In genomic region chr7:100016209-100016901, GRCh38 we compare ENCODE assay signal across 8 cellular contexts. TPM values are rescaled to one million over a fixed set of nuclear protein-coding genes. Genes with fewer than 3 reads are reported as not detected.
A peak's percentile ranks its signal among the peaks of the same experiment; 100 is the strongest.
DNase-seq lines count a peak whose midpoint lies in the region; ATAC-seq, FAIRE-seq and TF ChIP-seq lines count a peak whose summit lies in the region.

No MANE protein-coding gene starts in this region.

- H3K18ac ChIP-seq in IMR-90 (ENCODE audit: low read depth, low read length), result peak overlapping the region; percentile 27; the same call in 1 of the 2 replicates

- peak overlapping the region; percentile 79 for H2AFZ ChIP-seq in IMR-90 (replicated peaks; ENCODE audit: low read length, poor library complexity)
- H2AFZ ChIP-seq in HepG2 (ENCODE audit: low read length), result no peak overlapping the region

- CTCF ChIA-PET in IMR-90 (lab: Yijun Ruan, JAX) (interaction anchor here (0.6 to 1.1 kb wide), 2 partner anchors 23 to 59 kb away, joined by 3 to 7 read pairs; no protein-coding TSS in a partner anchor), HepG2 (lab: Yijun Ruan, JAX; ENCODE audit: low intra/inter-chr PET ratio, low total read pairs) (interaction anchor here (1.5 kb wide), 1 partner anchor 22 kb away, joined by 7 read pairs; no protein-coding TSS in a partner anchor)

- H4K8ac ChIP-seq in IMR-90 (ENCODE audit: low read depth in 2 of 2, low read length in 2 of 2), result peak overlapping the region; percentile 74 to 98

- H3K4me1 ChIP-seq in IMR-90 (ENCODE audit: control insufficient read depth, insufficient read depth, low read length), result peaks cover 2% of the 10 kb centered on the region; the same call in 1 of the 2 replicates
- H3K4me1 ChIP-seq in breast epithelium, result peaks cover 4 to 10% of the 10 kb centered on the region in 2 donors
- peaks cover 82% of the 10 kb centered on the region for H3K4me1 ChIP-seq in HepG2 (ENCODE audit: insufficient read depth, low read length)

- H3K4me3 ChIP-seq in AG10803 (ENCODE audit: low read length), result peak overlapping the region; percentile 92
- peak overlapping the region; percentile 100 for H3K4me3 ChIP-seq in IMR-90 (ENCODE audit: insufficient read depth, low read depth, low read length)
- H3K4me3 ChIP-seq in breast epithelium, result peak overlapping the region; percentile 93 to 100 (median 100)
- peak overlapping the region; percentile 92 to 94 (median 93) for H3K4me3 ChIP-seq in HepG2 (replicated peaks in 1 of 3; ENCODE audit: insufficient read depth in 1 of 3, low read depth in 2 of 3, low read length in 3 of 3)

- peak overlapping the region; percentile 36 for H2BK120ac ChIP-seq in IMR-90 (ENCODE audit: low read depth, low read length)

- POLR2A ChIA-PET in IMR-90 (lab: Charles Lee; ENCODE audit: unreplicated experiment) (interaction anchor here (0.5 to 0.6 kb wide), 2 partner anchors 19 to 826 kb away, joined by 3 to 8 read pairs; no protein-coding TSS in a partner anchor), HepG2 (lab: Yijun Ruan, JAX) (interaction anchor here (0.8 to 6.6 kb wide), 8 partner anchors 14 to 103 kb away, joined by 3 to 212 read pairs (median 4); partner anchors contain the start of genes GJC3 and ZSCAN21)

- H4K20me1 ChIP-seq in IMR-90 (ENCODE audit: insufficient read depth, low read length), result peaks cover 36% of the 10 kb centered on the region
- H4K20me1 ChIP-seq in HepG2 (ENCODE audit: insufficient read depth, low read length), result peaks cover 17% of the 10 kb centered on the region

- H3K56ac ChIP-seq in IMR-90 (ENCODE audit: extremely low read depth, insufficient read depth, low read length), result peak overlapping the region; percentile 71

- peak overlapping the region; percentile 84 for H3K14ac ChIP-seq in IMR-90 (replicated peaks; ENCODE audit: low read depth, low read length)

- H2BK15ac ChIP-seq in IMR-90 (ENCODE audit: low read depth, low read length), result no peak overlapping the region

- H3K4ac ChIP-seq in IMR-90 (ENCODE audit: low read depth, low read length), result peak overlapping the region; percentile 90

- TF ChIP-seq EP300 in HepG2 (IDR thresholded peaks at IDR 0.05; ENCODE audit: low read depth in 2 of 2, low read length in 2 of 2) (no peak), HepG2 (CRISPR knock-in tag; IDR thresholded peaks at IDR 0.05; ENCODE audit: borderline replicate concordance) (no peak)

- TF ChIP-seq CTCF in AG10803 (conservative IDR thresholded peaks at IDR 0.05; ENCODE audit: low read length) (no peak), IMR-90 (conservative IDR thresholded peaks at IDR 0.05; ENCODE audit: low read depth, low read length) (no peak), breast epithelium (IDR thresholded peaks at IDR 0.05) (no peak), HepG2 (CRISPR knock-in tag; IDR thresholded peaks at IDR 0.05) (0 out of 2 replicates have a peak, but pooled peaks have one; percentile 27)

- H3K36me3 ChIP-seq in IMR-90 (ENCODE audit: control insufficient read depth, insufficient read depth, low read length), result peaks cover 4% of the 10 kb centered on the region
- no peaks in the 10 kb centered on the region for H3K36me3 ChIP-seq in breast epithelium
- H3K36me3 ChIP-seq in HepG2 (replicated peaks in 1 of 2; ENCODE audit: control insufficient read depth in 1 of 2, insufficient read depth in 2 of 2, low read length in 2 of 2), result peaks cover 4 to 16% of the 10 kb centered on the region in 2 experiments

- DNase-seq in AG10803 (ENCODE audit: low read depth), result no peak
- no peak for DNase-seq in IMR-90
- no peak for DNase-seq in breast epithelium (ENCODE audit: low spot score in 2 of 2)
- DNase-seq in HepG2 (ENCODE audit: low spot score), result peak; percentile 70
- DNase-seq in superior temporal gyrus (ENCODE audit: extremely low spot score), result peak; percentile 95
- DNase-seq in GDM1 (lab: John Stamatoyannopoulos, UW), result no peak
- no peak for DNase-seq in posterior vena cava (ENCODE audit: low spot score)

- no peak for TF ChIP-seq RAD21 in IMR-90 (IDR thresholded peaks at IDR 0.05; ENCODE audit: low read length)
- TF ChIP-seq RAD21 in HepG2 (CRISPR knock-in tag; IDR thresholded peaks at IDR 0.05), result no peak

- H2BK20ac ChIP-seq in IMR-90 (ENCODE audit: low read depth, low read length), result no peak overlapping the region

- peaks cover 11% of the 10 kb centered on the region for H3K9me1 ChIP-seq in IMR-90 (ENCODE audit: insufficient read depth, low read length)

- H3K9ac ChIP-seq in IMR-90 (ENCODE audit: low read depth, low read length) (peak overlapping the region; percentile 99), HepG2 (ENCODE audit: insufficient read depth, low read depth, low read length) (peak overlapping the region; percentile 94)

- peak overlapping the region; percentile 74 for H2AK5ac ChIP-seq in IMR-90 (ENCODE audit: low read depth, low read length)

- peaks cover 0 to 52% of the 10 kb centered on the region in 2 experiments for H3K79me1 ChIP-seq in IMR-90 (ENCODE audit: low read depth in 1 of 2, low read length in 2 of 2)

- H3K27ac ChIP-seq in IMR-90 (ENCODE audit: insufficient read depth, low read length), result peak overlapping the region; percentile 85
- H3K27ac ChIP-seq in breast epithelium, result peak overlapping the region; percentile 99 to 100
- peak overlapping the region; percentile 93 for H3K27ac ChIP-seq in HepG2 (ENCODE audit: extremely low read length, insufficient read depth, low read length)

- H3K4me2 ChIP-seq in IMR-90 (ENCODE audit: low read depth, low read length) (peak overlapping the region; percentile 99), HepG2 (ENCODE audit: low read depth, low read length) (peak overlapping the region; percentile 90)

- no peak for ATAC-seq in IMR-90 (ENCODE audit: low read depth)
- ATAC-seq in HepG2, result peak; percentile 50
- no peak for ATAC-seq in HG03520 (IDR thresholded peaks at IDR 0.05; ENCODE audit: unreplicated experiment)

- intact Hi-C loops in IMR-90 (cut with micrococcal nuclease) (loop anchor here (2.0 kb wide), 1 partner anchor 70 kb away; no protein-coding TSS in a partner anchor), breast epithelium (cut with DNase I; ENCODE audit: low total_unique reads) (loop anchor here (10.0 kb wide), 1 partner anchor 68 kb away; the partner anchor contains the start of genes COPS6 and ZNF3), HepG2 (cut with micrococcal nuclease; ENCODE audit: unreplicated experiment) (loop anchor here (2.0 kb wide), 1 partner anchor 20 kb away; no protein-coding TSS in a partner anchor), posterior vena cava (cut with DNase I) (no loop called here)

- H3K23ac ChIP-seq in IMR-90 (ENCODE audit: low read depth, low read length), result peak overlapping the region; percentile 99

- TF ChIP-seq POLR2A in IMR-90 (IDR thresholded peaks at IDR 0.05; ENCODE audit: low read depth, low read length) (peak; percentile 75; the same call in 1 of the 2 replicates), breast epithelium (IDR thresholded peaks at IDR 0.05) (no peak), HepG2 (IDR thresholded peaks at IDR 0.05; ENCODE audit: insufficient read depth in 1 of 2, low read depth in 2 of 2, low read length in 2 of 2) (peak; percentile 36 to 78; a peak in 3 of 4 replicates)

- no CpG with 5 or more reads among the region's 12 CpGs for WGBS in IMR-90 (ENCODE audit: extremely low coverage in 2 of 2, insufficient read length in 1 of 2), 2 experiments
- under 1% methylated on average over 12 of the region's 12 CpGs for WGBS in HepG2 (ENCODE audit: low lambda C conversion rate)

- H3K79me2 ChIP-seq in HepG2 (ENCODE audit: insufficient read depth, low read length), result peaks cover 56% of the 10 kb centered on the region

- dilution Hi-C loops in IMR-90 (cut with HindIII; ENCODE audit: low sequenced_read_pairs, unreplicated experiment), result no loop called here

- H2BK5ac ChIP-seq in IMR-90 (ENCODE audit: low read depth, low read length, poor library complexity, severe bottlenecking), result peak overlapping the region; percentile 71

- in situ Hi-C loops in IMR-90 (cut with MboI; ENCODE audit: low sequenced_read_pairs) (no loop called here), HepG2 (cut with HindIII; ENCODE audit: extremely low pct_ligation_motif_present, low pct_unique_long_range_greater_than_20kb) (no loop called here)

- no peaks in the 10 kb centered on the region for H3K9me3 ChIP-seq in IMR-90 (ENCODE audit: control insufficient read depth, insufficient read depth, low read length)
- H3K9me3 ChIP-seq in breast epithelium, result no peaks in the 10 kb centered on the region
- H3K9me3 ChIP-seq in HepG2 (ENCODE audit: low read length), result no peaks in the 10 kb centered on the region

- H4K91ac ChIP-seq in IMR-90 (ENCODE audit: insufficient read depth, low read depth, low read length), result peak overlapping the region; percentile 39

- H3K27me3 ChIP-seq in IMR-90 (ENCODE audit: control insufficient read depth, insufficient read depth, low read length) (peaks cover 5% of the 10 kb centered on the region), breast epithelium (no peaks in the 10 kb centered on the region), HepG2 (ENCODE audit: control insufficient read depth in 1 of 2, insufficient read depth in 2 of 2, low read length in 2 of 2) (no peaks in the 10 kb centered on the region; a peak in 1 of 5 replicates)

- no peak for FAIRE-seq in HepG2 (lab: Jason Lieb, UNC)

- BruUV-seq in IMR-90 (replicated peaks; lab: Mats Ljungman, UMichigan) (TSS peak; percentile 63), HepG2 (replicated peaks; lab: Mats Ljungman, UMichigan) (TSS peak; percentile 75)

- H2AK9ac ChIP-seq in IMR-90 (replicated peaks; ENCODE audit: low read depth, low read length, poor library complexity), result peak overlapping the region; percentile 99

- H4K5ac ChIP-seq in IMR-90 (ENCODE audit: low read depth, low read length), result peak overlapping the region; percentile 41

RNA-seq across cellular contexts. Expression of gene ZKSCAN1, which starts 1.0 kb away (rescaled TPM):
- 30.3 and 40.7 TPM in 2 replicates for total RNA-seq in IMR-90 (2012; rRNA removed)
- 10.8 and 13.7 TPM in 2 replicates for polyA plus RNA-seq in IMR-90 (2012; rRNA removed)
- 5.6 and 5.9 TPM in 2 replicates for polyA plus RNA-seq in IMR-90 (2012; cell fraction: cytosol; rRNA removed)
- polyA plus RNA-seq in IMR-90 (2012; cell fraction: nucleus; rRNA removed; ENCODE audit: low replicate concordance), result 8.8 and 23.6 TPM in 2 replicates
- total RNA-seq in breast epithelium, result 10 to 100 TPM; 30.6 to 65.1 (median 52.4) TPM
- 60.6 and 64.5 TPM in 2 replicates for total RNA-seq in HepG2 (2016; rRNA removed; fragmentation: Illumina TruSeq; extraction: Trizol)
- total RNA-seq in HepG2 (2016; cell fraction: cytosol; rRNA removed; fragmentation: Illumina TruSeq; extraction: Trizol; ENCODE audit: low read depth), result 591 and 606 TPM in 2 replicates
- 52.3 and 68.3 TPM in 2 replicates for total RNA-seq in HepG2 (2016; cell fraction: insoluble cytoplasmic fraction; rRNA removed; fragmentation: Illumina TruSeq; extraction: Trizol)
- 187 and 224 TPM in 2 replicates for total RNA-seq in HepG2 (2016; cell fraction: membrane; rRNA removed; fragmentation: Illumina TruSeq; extraction: Trizol)
- total RNA-seq in HepG2 (2016; cell fraction: nucleus; rRNA removed; fragmentation: Illumina TruSeq; extraction: Trizol), result 44.7 and 53.4 TPM in 2 replicates
- polyA plus RNA-seq in HepG2 (2011; rRNA removed), result 46.0 and 46.4 TPM in 2 replicates
- polyA plus RNA-seq in HepG2 (2011; cell fraction: cytosol; rRNA removed), result 21.4 and 28.4 TPM in 2 replicates
- 34.0 and 37.5 TPM in 2 replicates for polyA plus RNA-seq in HepG2 (2011; cell fraction: nucleus; rRNA removed)
- polyA plus RNA-seq in HepG2 (2012), result 28.8 and 32.8 TPM in 2 replicates
- polyA plus RNA-seq in HepG2 (2016; cell fraction: cytosol; fragmentation: Illumina TruSeq; extraction: Trizol; ENCODE audit: low read depth), result 2.2 and 2.3 TPM in 2 replicates
- 25.2 and 27.2 TPM in 2 replicates for polyA plus RNA-seq in HepG2 (2016; cell fraction: insoluble cytoplasmic fraction; fragmentation: Illumina TruSeq; extraction: Trizol; ENCODE audit: low read depth)
- polyA plus RNA-seq in HepG2 (2016; cell fraction: membrane; fragmentation: Illumina TruSeq; extraction: Trizol; ENCODE audit: low read depth), result 4.6 and 5.7 TPM in 2 replicates
- polyA plus RNA-seq in HepG2 (2016; cell fraction: nucleus; fragmentation: Illumina TruSeq; extraction: Trizol; ENCODE audit: insufficient read depth, low read depth), result 83.3 and 87.6 TPM in 2 replicates
- polyA minus RNA-seq in HepG2 (2011; rRNA and poly(A)+ RNA removed; ENCODE audit: low replicate concordance), result 56.7 and 119 TPM in 2 replicates
- polyA minus RNA-seq in HepG2 (2011; cell fraction: cytosol; rRNA and poly(A)+ RNA removed), result 60.1 and 60.2 TPM in 2 replicates
- polyA minus RNA-seq in HepG2 (2011; cell fraction: nucleus; rRNA and poly(A)+ RNA removed), result 53.6 and 70.4 TPM in 2 replicates
- 10 to 100 TPM; 47.4 to 53.1 TPM for total RNA-seq in posterior vena cava

RNA-seq across cellular contexts. Expression of gene ZSCAN21, which starts 33.2 kb away (rescaled TPM):
- total RNA-seq in IMR-90 (2012; rRNA removed) (13.1 and 13.3 TPM in 2 replicates), breast epithelium (10 to 100 TPM; 12.8 to 21.8 (median 13.0) TPM), HepG2 (2016; rRNA removed; fragmentation: Illumina TruSeq; extraction: Trizol) (10.0 and 11.8 TPM in 2 replicates), posterior vena cava (10 to 100 TPM in 1 of 2 donors, 1 to 10 TPM in 1; 9.2 to 10.7 TPM)
- polyA plus RNA-seq in IMR-90 (2012; rRNA removed) (10.8 and 11.5 TPM in 2 replicates), HepG2 (2011; rRNA removed) (7.0 and 8.5 TPM in 2 replicates)
- polyA plus RNA-seq in IMR-90 (2012; cell fraction: cytosol; rRNA removed), result 4.9 and 6.1 TPM in 2 replicates
- 5.6 and 14.0 TPM in 2 replicates for polyA plus RNA-seq in IMR-90 (2012; cell fraction: nucleus; rRNA removed; ENCODE audit: low replicate concordance)
- 3.2 and 3.8 TPM in 2 replicates for total RNA-seq in HepG2 (2016; cell fraction: cytosol; rRNA removed; fragmentation: Illumina TruSeq; extraction: Trizol; ENCODE audit: low read depth)
- 9.0 and 11.1 TPM in 2 replicates for total RNA-seq in HepG2 (2016; cell fraction: insoluble cytoplasmic fraction; rRNA removed; fragmentation: Illumina TruSeq; extraction: Trizol)
- 5.6 and 5.8 TPM in 2 replicates for total RNA-seq in HepG2 (2016; cell fraction: membrane; rRNA removed; fragmentation: Illumina TruSeq; extraction: Trizol)
- total RNA-seq in HepG2 (2016; cell fraction: nucleus; rRNA removed; fragmentation: Illumina TruSeq; extraction: Trizol), result 6.2 and 6.3 TPM in 2 replicates
- polyA plus RNA-seq in HepG2 (2011; cell fraction: cytosol; rRNA removed), result 6.5 and 7.7 TPM in 2 replicates
- 4.4 and 4.7 TPM in 2 replicates for polyA plus RNA-seq in HepG2 (2011; cell fraction: nucleus; rRNA removed)
- 5.6 and 6.7 TPM in 2 replicates for polyA plus RNA-seq in HepG2 (2012)
- polyA plus RNA-seq in HepG2 (2016; cell fraction: cytosol; fragmentation: Illumina TruSeq; extraction: Trizol; ENCODE audit: low read depth), result 1.5 and 1.7 TPM in 2 replicates
- polyA plus RNA-seq in HepG2 (2016; cell fraction: insoluble cytoplasmic fraction; fragmentation: Illumina TruSeq; extraction: Trizol; ENCODE audit: low read depth), result 10.0 and 11.5 TPM in 2 replicates
- polyA plus RNA-seq in HepG2 (2016; cell fraction: membrane; fragmentation: Illumina TruSeq; extraction: Trizol; ENCODE audit: low read depth), result 3.1 and 3.5 TPM in 2 replicates
- polyA plus RNA-seq in HepG2 (2016; cell fraction: nucleus; fragmentation: Illumina TruSeq; extraction: Trizol; ENCODE audit: insufficient read depth, low read depth), result 8.6 and 9.3 TPM in 2 replicates
- 4.0 and 4.9 TPM in 2 replicates for polyA minus RNA-seq in HepG2 (2011; rRNA and poly(A)+ RNA removed; ENCODE audit: low replicate concordance)
- polyA minus RNA-seq in HepG2 (2011; cell fraction: cytosol; rRNA and poly(A)+ RNA removed), result 2.6 and 5.7 TPM in 2 replicates
- 3.1 and 4.2 TPM in 2 replicates for polyA minus RNA-seq in HepG2 (2011; cell fraction: nucleus; rRNA and poly(A)+ RNA removed)

RNA-seq across cellular contexts. Expression of gene AZGP1, which starts 40.5 kb away (rescaled TPM):
- total RNA-seq in IMR-90 (2012; rRNA removed) (not detected in 2 replicates), breast epithelium (1,000 to 10,000 TPM in 2 of 3 donors, 10 to 100 TPM in 1; 40.0 to 4,981 (median 3,161) TPM), HepG2 (2016; rRNA removed; fragmentation: Illumina TruSeq; extraction: Trizol) (37.9 and 93.8 TPM in 2 replicates), posterior vena cava (1 to 10 TPM in 1 of 2 donors, under 1 TPM in 1; 0.33 to 1.2 TPM)
- polyA plus RNA-seq in IMR-90 (2012; rRNA removed) (not detected in 2 replicates), HepG2 (2011; rRNA removed) (229 and 265 TPM in 2 replicates)
- 0.03 TPM in 1 of 2 replicates, not detected in the other for polyA plus RNA-seq in IMR-90 (2012; cell fraction: cytosol; rRNA removed)
- polyA plus RNA-seq in IMR-90 (2012; cell fraction: nucleus; rRNA removed; ENCODE audit: low replicate concordance), result not detected in 2 replicates
- total RNA-seq in HepG2 (2016; cell fraction: cytosol; rRNA removed; fragmentation: Illumina TruSeq; extraction: Trizol; ENCODE audit: low read depth), result 17.8 and 20.7 TPM in 2 replicates
- total RNA-seq in HepG2 (2016; cell fraction: insoluble cytoplasmic fraction; rRNA removed; fragmentation: Illumina TruSeq; extraction: Trizol), result 36.6 and 104 TPM in 2 replicates
- 16.5 and 17.6 TPM in 2 replicates for total RNA-seq in HepG2 (2016; cell fraction: membrane; rRNA removed; fragmentation: Illumina TruSeq; extraction: Trizol)
- 82.9 and 93.6 TPM in 2 replicates for total RNA-seq in HepG2 (2016; cell fraction: nucleus; rRNA removed; fragmentation: Illumina TruSeq; extraction: Trizol)
- polyA plus RNA-seq in HepG2 (2011; cell fraction: cytosol; rRNA removed), result 243 and 259 TPM in 2 replicates
- polyA plus RNA-seq in HepG2 (2011; cell fraction: nucleus; rRNA removed), result 151 and 156 TPM in 2 replicates
- polyA plus RNA-seq in HepG2 (2012), result 168 and 224 TPM in 2 replicates
- 16.8 and 19.6 TPM in 2 replicates for polyA plus RNA-seq in HepG2 (2016; cell fraction: cytosol; fragmentation: Illumina TruSeq; extraction: Trizol; ENCODE audit: low read depth)
- polyA plus RNA-seq in HepG2 (2016; cell fraction: insoluble cytoplasmic fraction; fragmentation: Illumina TruSeq; extraction: Trizol; ENCODE audit: low read depth), result 41.6 and 42.5 TPM in 2 replicates
- polyA plus RNA-seq in HepG2 (2016; cell fraction: membrane; fragmentation: Illumina TruSeq; extraction: Trizol; ENCODE audit: low read depth), result 14.9 and 16.4 TPM in 2 replicates
- 151 and 165 TPM in 2 replicates for polyA plus RNA-seq in HepG2 (2016; cell fraction: nucleus; fragmentation: Illumina TruSeq; extraction: Trizol; ENCODE audit: insufficient read depth, low read depth)
- polyA minus RNA-seq in HepG2 (2011; rRNA and poly(A)+ RNA removed; ENCODE audit: low replicate concordance), result 107 TPM in 1 of 2 replicates, not detected in the other
- polyA minus RNA-seq in HepG2 (2011; cell fraction: cytosol; rRNA and poly(A)+ RNA removed), result 58.9 and 79.4 TPM in 2 replicates
- polyA minus RNA-seq in HepG2 (2011; cell fraction: nucleus; rRNA and poly(A)+ RNA removed), result 47.1 and 78.2 TPM in 2 replicates

Comparison
In these comparisons a context has a peak if more than half of its experiments do, and no peak if none do; other contexts are left out.
1. DNase-seq: peak in HepG2 (single experiment) and superior temporal gyrus (single experiment); none in AG10803 (single experiment), IMR-90 (single experiment), breast epithelium (0 of 2), GDM1 (single experiment) and posterior vena cava (single experiment).
2. RNA of gene AZGP1, which starts 40.5 kb away (total RNA-seq): 40.0 to 4,981 TPM in breast epithelium and 16.5 to 104 TPM in HepG2; 0.33 to 1.2 TPM in posterior vena cava and not detected in IMR-90; every median in the first group is over 4 times any median in the second.
3. intact Hi-C loops: an anchor here in IMR-90 (2.0 kb wide), breast epithelium (10.0 kb wide) and HepG2 (2.0 kb wide); none called in posterior vena cava.
4. Peak in every context shown above with its lines, with median percentiles within 50 percentile points of each other: H3K4me3 ChIP-seq and H3K27ac ChIP-seq.